Comparison of ENCODE assay signal across 35 cellular contexts in the genomic region with DNA sequence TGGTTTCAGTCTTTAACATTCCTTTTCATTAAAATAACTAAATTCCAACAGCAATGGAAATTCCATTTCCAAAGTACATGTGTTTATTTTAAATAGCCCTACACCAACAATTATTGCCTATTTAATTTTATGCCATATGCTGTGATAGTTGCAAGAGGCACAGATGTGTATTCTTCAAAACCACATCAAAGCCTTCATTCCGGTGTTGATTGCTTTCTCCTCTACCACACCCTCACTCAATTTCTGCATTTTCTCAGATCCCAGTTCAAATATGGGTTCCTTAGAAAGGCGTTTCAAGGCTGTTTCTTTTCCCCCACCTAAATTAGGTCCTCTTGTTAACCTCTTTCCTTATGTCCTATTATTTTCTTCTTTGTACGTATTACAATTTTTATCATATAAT.
"Had no signal": no experiment of that assay in that cellular context is flagged by ENCODE, and none has a peak within 500 bp of the region (broad histone marks: within the 10 kb centered on the region; RNA-seq: fewer than 3 reads in every experiment).

No MANE protein-coding gene starts in this region.

- H3K27ac ChIP-seq: adrenal gland, body of pancreas, brain microvascular endothelial cell, breast epithelium, VCaP had no signal

- H3K9me3 ChIP-seq: body of pancreas, breast epithelium had no signal

- H3K36me3 Mint-ChIP-seq: activated naive CD8-positive, alpha-beta T cell treated with anti-CD3 and anti-CD28 coated beads for 36 hours had no signal

- H3K27me3 ChIP-seq: adrenal gland, body of pancreas, brain microvascular endothelial cell, breast epithelium had no signal

- H3K4me3 ChIP-seq: adrenal gland, body of pancreas, breast epithelium had no signal

- ATAC-seq: activated CD8-positive, alpha-beta T cell treated with anti-CD3 and anti-CD28 coated beads for 36 hours; activated naive CD4-positive, alpha-beta T cell treated with anti-CD3 and anti-CD28 coated beads, Interleukin-2, amount 50 U/mL, for 72 hours; activated T-cell treated with anti-CD3 and anti-CD28 coated beads, Interleukin-2, amount 50 U/mL, for 72 hours; activated T-helper 17 cell treated with anti-CD3 and anti-CD28 coated beads, Interleukin-2, amount 50 U/mL, for 72 hours; body of pancreas had no signal

- H3K4me1 ChIP-seq: breast epithelium had no signal

- DNase-seq: activated B cell treated with CpG ODN at 0.5 μM for 24 hours; activated CD4-positive, alpha-beta memory T cell treated with anti-CD3 and anti-CD28 coated beads for 36 hours; activated CD4-positive, alpha-beta T cell treated with anti-CD3 and anti-CD28 coated beads for 4 hours; activated CD4-positive, alpha-beta T cell treated with anti-CD3 and anti-CD28 coated beads, Interleukin-2, amount 10 ng/mL, durations not matched to agents 24 days and 14 days; activated CD4-positive, alpha-beta T cell treated with anti-CD3 and anti-CD28 coated beads, Interleukin-2, amount 50 U/mL, for 1 hour; activated CD4-positive, alpha-beta T cell treated with anti-CD3 and anti-CD28 coated beads, Interleukin-2, amount 50 U/mL, for 4 hours; activated CD4-positive, CD25-positive, alpha-beta regulatory T cell treated with anti-CD3 and anti-CD28 coated beads, Interleukin-2, amount 50 U/mL, for 72 hours; activated CD8-positive, alpha-beta memory T cell treated with anti-CD3 and anti-CD28 coated beads, Interleukin-2, amount 50 U/mL, for 4 hours; activated CD8-positive, alpha-beta T cell treated with anti-CD3 and anti-CD28 coated beads for 36 hours; activated effector memory CD4-positive, alpha-beta T cell treated with anti-CD3 and anti-CD28 coated beads, Interleukin-2, amount 50 U/mL, for 16 hours; activated gamma-delta T cell treated with Interleukin-2 at 50 U/mL for 16 hours; activated naive CD4-positive, alpha-beta T cell; activated naive CD4-positive, alpha-beta T cell treated with anti-CD3 and anti-CD28 coated beads for 36 hours; activated naive CD4-positive, alpha-beta T cell treated with anti-CD3 and anti-CD28 coated beads, Interleukin-2, amount 50 U/mL, for 16 hours; activated naive CD8-positive, alpha-beta T cell treated with anti-CD3 and anti-CD28 coated beads for 36 hours; activated T-cell treated with anti-CD3 and anti-CD28 coated beads for 4 hours; activated T-cell treated with anti-CD3 and anti-CD28 coated beads, Interleukin-2, amount 50 U/mL, for 1 hour; activated T-cell treated with anti-CD3 and anti-CD28 coated beads, Interleukin-2, amount 50 U/mL, for 72 hours; adrenal gland; amniotic stem cell; aorta; body of pancreas; brain microvascular endothelial cell; central memory CD4-positive, alpha-beta T cell; T-helper 2 cell; T-helper 9 cell had no signal

- H3K27me3 Mint-ChIP-seq: activated CD4-positive, alpha-beta memory T cell treated with anti-CD3 and anti-CD28 coated beads for 36 hours had no signal

- FAIRE-seq: astrocyte, colon, TTC549 had no signal

- H3K9me3 Mint-ChIP-seq: activated B cell treated with CpG ODN at 0.5 μM for 24 hours; activated T-helper 17 cell treated with anti-CD3 and anti-CD28 coated beads, Interleukin-2, amount 50 U/mL, for 72 hours had no signal

- H3K4me1 Mint-ChIP-seq: activated naive CD8-positive, alpha-beta T cell treated with anti-CD3 and anti-CD28 coated beads for 36 hours; activated T-helper 17 cell treated with anti-CD3 and anti-CD28 coated beads, Interleukin-2, amount 50 U/mL, for 72 hours had no signal

- H3K36me3 ChIP-seq: adrenal gland, brain microvascular endothelial cell, breast epithelium had no signal

- H3K4me3 Mint-ChIP-seq: activated B cell treated with CpG ODN at 0.5 μM for 24 hours; activated CD4-positive, alpha-beta memory T cell treated with anti-CD3 and anti-CD28 coated beads for 36 hours; activated CD4-positive, alpha-beta T cell treated with anti-CD3 and anti-CD28 coated beads, Interleukin-2, amount 10 ng/mL, durations not matched to agents 24 days and 14 days; activated CD8-positive, alpha-beta T cell treated with anti-CD3 and anti-CD28 coated beads for 36 hours; activated naive CD4-positive, alpha-beta T cell treated with anti-CD3 and anti-CD28 coated beads for 36 hours; activated naive CD8-positive, alpha-beta T cell treated with anti-CD3 and anti-CD28 coated beads for 36 hours; activated T-cell treated with anti-CD3 and anti-CD28 coated beads, Interleukin-2, amount 50 U/mL, for 72 hours; activated T-helper 1 cell treated with anti-CD3 and anti-CD28 coated beads, Interleukin-12 subunit alpha, Interleukin-12 subunit beta, Interleukin-2, Interleukin-4 antibody, amounts not matched to agents 30 ng/mL and 10 ng/mL and 1 ng/mL, durations not matched to agents 14 hours and 24 hours and 36 hours; activated T-helper 17 cell treated with anti-CD3 and anti-CD28 coated beads, Interleukin-2, amount 50 U/mL, for 72 hours; T-helper 2 cell treated with Interferon-gamma antibody and Interleukin-4, amounts not matched to agents 5 μg/mL and 100 μg/mL, for 36 hours had no signal
